8 cellular contexts compared by ENCODE assay signal in the genomic region with DNA sequence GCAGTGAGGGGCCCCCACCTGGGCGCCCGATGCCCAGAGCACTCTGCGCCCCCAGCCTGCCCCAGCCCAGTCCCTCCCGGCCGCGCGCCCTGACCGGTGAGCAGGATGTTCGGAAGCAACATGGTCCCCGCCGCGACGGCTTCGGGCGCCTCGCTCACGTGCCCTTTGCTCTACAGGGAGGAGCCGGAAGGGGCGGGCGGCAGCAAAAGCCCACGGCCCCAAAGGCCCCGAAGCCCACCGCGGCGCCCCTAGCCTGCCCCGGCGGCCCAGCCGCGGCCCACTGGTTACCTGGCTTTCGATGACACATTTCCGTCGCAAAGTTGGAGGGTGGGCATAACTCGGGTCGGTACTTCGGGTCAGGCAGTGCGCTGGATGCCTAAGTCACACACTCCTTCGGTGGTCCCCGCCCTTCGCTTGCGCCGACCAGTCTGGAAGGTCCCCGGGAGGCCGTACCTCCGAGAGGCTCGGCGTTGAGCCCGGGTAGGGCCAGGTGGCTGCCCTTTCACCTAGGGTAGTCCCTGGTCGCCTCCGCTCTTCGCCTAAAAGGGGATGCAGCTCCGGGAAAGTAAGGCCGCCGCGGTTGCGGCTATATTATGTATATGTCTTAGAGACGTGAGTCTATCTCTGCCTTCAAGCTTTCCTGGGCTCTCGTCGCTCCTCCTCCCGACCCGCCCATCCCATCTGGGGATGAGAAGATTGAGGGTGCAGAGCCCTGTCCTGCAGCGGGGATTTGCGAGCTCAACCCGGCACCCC. TPM values are rescaled to one million over a fixed set of nuclear protein-coding genes. Genes with fewer than 3 reads are reported as not detected.
A peak's percentile ranks its signal among the peaks of the same experiment; 100 is the strongest.
DNase-seq lines count a peak whose midpoint lies in the region; ATAC-seq, FAIRE-seq and TF ChIP-seq lines count a peak whose summit lies in the region.

A gene (minus strand): TSS at position 152 of the 753 bp plus-strand sequence. CDS start 30 bp downstream, at position 122.
A gene with protein sequence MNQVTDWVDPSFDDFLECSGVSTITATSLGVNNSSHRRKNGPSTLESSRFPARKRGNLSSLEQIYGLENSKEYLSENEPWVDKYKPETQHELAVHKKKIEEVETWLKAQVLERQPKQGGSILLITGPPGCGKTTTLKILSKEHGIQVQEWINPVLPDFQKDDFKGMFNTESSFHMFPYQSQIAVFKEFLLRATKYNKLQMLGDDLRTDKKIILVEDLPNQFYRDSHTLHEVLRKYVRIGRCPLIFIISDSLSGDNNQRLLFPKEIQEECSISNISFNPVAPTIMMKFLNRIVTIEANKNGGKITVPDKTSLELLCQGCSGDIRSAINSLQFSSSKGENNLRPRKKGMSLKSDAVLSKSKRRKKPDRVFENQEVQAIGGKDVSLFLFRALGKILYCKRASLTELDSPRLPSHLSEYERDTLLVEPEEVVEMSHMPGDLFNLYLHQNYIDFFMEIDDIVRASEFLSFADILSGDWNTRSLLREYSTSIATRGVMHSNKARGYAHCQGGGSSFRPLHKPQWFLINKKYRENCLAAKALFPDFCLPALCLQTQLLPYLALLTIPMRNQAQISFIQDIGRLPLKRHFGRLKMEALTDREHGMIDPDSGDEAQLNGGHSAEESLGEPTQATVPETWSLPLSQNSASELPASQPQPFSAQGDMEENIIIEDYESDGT (plus strand): TSS at position 450 of the 753 bp plus-strand sequence. CDS start 2,391 bp downstream, outside the sequence.
A gene with protein sequence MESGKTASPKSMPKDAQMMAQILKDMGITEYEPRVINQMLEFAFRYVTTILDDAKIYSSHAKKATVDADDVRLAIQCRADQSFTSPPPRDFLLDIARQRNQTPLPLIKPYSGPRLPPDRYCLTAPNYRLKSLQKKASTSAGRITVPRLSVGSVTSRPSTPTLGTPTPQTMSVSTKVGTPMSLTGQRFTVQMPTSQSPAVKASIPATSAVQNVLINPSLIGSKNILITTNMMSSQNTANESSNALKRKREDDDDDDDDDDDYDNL (minus strand): TSS at position 152 of the 753 bp plus-strand sequence. CDS start 3,783 bp downstream, outside the sequence.

- H3K9me3 Mint-ChIP-seq in Calu3 (ENCODE audit: low read depth, unreplicated experiment) = no peaks in the 10 kb centered on the region

- CTCF ChIA-PET in Calu3 (lab: Charles Lee) = no interaction called here
- CTCF ChIA-PET in endothelial cell of umbilical vein (lab: Charles Lee) = interaction anchor here (1.6 to 1.8 kb wide), 2 partner anchors 276 to 327 kb away, joined by 4 to 11 read pairs; a partner anchor contains a TSS

- peak within 1 kb of the TSS; percentile 94 for H3K27ac ChIP-seq in HUES64 (ENCODE audit: low read depth, low read length)
- H3K27ac ChIP-seq in OCI-LY1 (ENCODE audit: low read depth, low read length, poor library complexity, severe bottlenecking) = peak within 1 kb of the TSS; percentile 77
- H3K27ac ChIP-seq in endothelial cell of umbilical vein (ENCODE audit: insufficient read depth, low read depth, low read length) = peak within 1 kb of the TSS; percentile 97

- no peaks in the 10 kb centered on the region for H3K27me3 Mint-ChIP-seq in Calu3 (ENCODE audit: unreplicated experiment)

- H4K20me1 ChIP-seq in OCI-LY1 (ENCODE audit: insufficient read depth, low read length) (no peaks in the 10 kb centered on the region), endothelial cell of umbilical vein (replicated peaks; ENCODE audit: control insufficient read depth, extremely low read depth, insufficient read depth, low read length) (peaks cover 2% of the 10 kb centered on the region)

- H3K4me3 Mint-ChIP-seq in Calu3 (ENCODE audit: low read depth, unreplicated experiment) = peak within 1 kb of the TSS; percentile 84

- H3K36me3 Mint-ChIP-seq in Calu3 (ENCODE audit: insufficient read depth, unreplicated experiment) = peaks cover 63% of the 10 kb centered on the region

- H3K4me1 ChIP-seq in HUES64 (ENCODE audit: insufficient read depth, low read length) (peaks cover 14% of the 10 kb centered on the region; the same call in 1 of the 2 replicates), OCI-LY1 (ENCODE audit: insufficient read depth, low read length, severe bottlenecking) (peaks cover 63% of the 10 kb centered on the region), endothelial cell of umbilical vein (ENCODE audit: control insufficient read depth, extremely low read depth, insufficient read depth, low read length) (peaks cover 15% of the 10 kb centered on the region)

- no peaks in the 10 kb centered on the region for H3K9me1 ChIP-seq in endothelial cell of umbilical vein (replicated peaks; ENCODE audit: control insufficient read depth, extremely low read depth, insufficient read depth, low read length)

- H3K9me3 ChIP-seq in HUES64 (ENCODE audit: insufficient read depth, low read depth, low read length) (no peaks in the 10 kb centered on the region), OCI-LY1 (ENCODE audit: low read length) (no peaks in the 10 kb centered on the region), endothelial cell of umbilical vein (replicated peaks; ENCODE audit: control insufficient read depth, insufficient read depth, low read length) (no peaks in the 10 kb centered on the region)

- H3K4me1 Mint-ChIP-seq in Calu3 (ENCODE audit: low read depth, unreplicated experiment) = peaks cover 16% of the 10 kb centered on the region

- dilution Hi-C loops in endothelial cell of umbilical vein (cut with MboI; ENCODE audit: extremely low pct_ligation_motif_present, low sequenced_read_pairs) = no loop called here

- peak; percentile 89 for ATAC-seq in GM21447 (IDR thresholded peaks at IDR 0.05; ENCODE audit: unreplicated experiment)

- BruUV-seq in Calu3 (replicated peaks; lab: Mats Ljungman, UMichigan) (no TSS peak), endothelial cell of umbilical vein (replicated peaks; lab: Mats Ljungman, UMichigan) (no TSS peak)

- H2AFZ ChIP-seq in OCI-LY1 (ENCODE audit: low read length) (no peak within 1 kb of the TSS; the same call in 1 of the 2 replicates), endothelial cell of umbilical vein (ENCODE audit: low read depth, low read length) (peak within 1 kb of the TSS; percentile 90)

- peaks cover 39% of the 10 kb centered on the region for H3K36me3 ChIP-seq in HUES64 (ENCODE audit: insufficient read depth, low read length)
- H3K36me3 ChIP-seq in OCI-LY1 (ENCODE audit: insufficient read depth, low read length) = peaks cover 33% of the 10 kb centered on the region
- peaks cover 8 to 9% of the 10 kb centered on the region in 2 experiments for H3K36me3 ChIP-seq in endothelial cell of umbilical vein (ENCODE audit: control insufficient read depth in 2 of 2, extremely low read depth in 1 of 2, insufficient read depth in 2 of 2, low read length in 2 of 2)

- H3K79me2 ChIP-seq in OCI-LY1 (ENCODE audit: insufficient read depth, low read length) (peaks cover 71% of the 10 kb centered on the region), endothelial cell of umbilical vein (ENCODE audit: control insufficient read depth, insufficient read depth, low read length) (peaks cover 57% of the 10 kb centered on the region)

- H3K27ac Mint-ChIP-seq in Calu3 (ENCODE audit: unreplicated experiment) = peak within 1 kb of the TSS; percentile 96

- under 1% methylated on average over 61 of the region's 63 CpGs for WGBS in HUES64

- no peak for TF ChIP-seq CTCF in Calu3 (IDR thresholded peaks at IDR 0.05; ENCODE audit: unreplicated experiment)
- TF ChIP-seq CTCF in OCI-LY1 (IDR thresholded peaks at IDR 0.05; ENCODE audit: low read length) = no peak
- TF ChIP-seq CTCF in endothelial cell of umbilical vein (IDR thresholded peaks at IDR 0.05; ENCODE audit: extremely low read depth in 1 of 2, insufficient read depth in 1 of 2, low read depth in 1 of 2, low read length in 2 of 2) = no peak

- DNase-seq in Calu3 = peak; percentile 91
- DNase-seq in activated CD8-positive, alpha-beta memory T cell treated with anti-CD3 and anti-CD28 coated beads, Interleukin-2, amount 50 U/mL, for 48 hours = peak; percentile 94
- DNase-seq in endothelial cell of umbilical vein (ENCODE audit: low read depth, low spot score) = peak; percentile 95
- peak; percentile 92 for DNase-seq in midbrain (lab: John Stamatoyannopoulos, UW)
- DNase-seq in stimulated activated CD8-positive, alpha-beta memory T cell treated with anti-CD3 and anti-CD28 coated beads, Interleukin-2, amount 100 ng/mL, for 1 hour (ENCODE audit: low read depth in 2 of 2) = peak; percentile 74 to 84

- FAIRE-seq in endothelial cell of umbilical vein (lab: Jason Lieb, UNC) = peak; percentile 91

- peak; percentile 95 for TF ChIP-seq POLR2A in endothelial cell of umbilical vein (IDR thresholded peaks at IDR 0.05; ENCODE audit: low read depth, low read length)

- no peaks in the 10 kb centered on the region for H3F3A ChIP-seq in OCI-LY1 (ENCODE audit: insufficient read depth, low read length)

- POLR2A ChIA-PET in endothelial cell of umbilical vein (lab: Charles Lee) = interaction anchor here (0.7 kb wide), 1 partner anchor 288 kb away, joined by 4 read pairs; no protein-coding TSS in a partner anchor

- H3K4me2 ChIP-seq in OCI-LY1 (ENCODE audit: low read length) = peak within 1 kb of the TSS; percentile 100
- H3K4me2 ChIP-seq in endothelial cell of umbilical vein (ENCODE audit: insufficient read depth, low read length) = peak within 1 kb of the TSS; percentile 95

- peak within 1 kb of the TSS; percentile 74 for H3K4me3 ChIP-seq in HUES64 (ENCODE audit: low read length)
- H3K4me3 ChIP-seq in OCI-LY1 (ENCODE audit: low read depth, low read length, poor library complexity, severe bottlenecking) = peak within 1 kb of the TSS; percentile 91
- H3K4me3 ChIP-seq in endothelial cell of umbilical vein (replicated peaks in 1 of 3; ENCODE audit: insufficient read depth in 1 of 3, low read depth in 1 of 3, low read length in 3 of 3) = peak within 1 kb of the TSS; percentile 82 to 100 (median 98)

- H3K9me2 ChIP-seq in OCI-LY1 (ENCODE audit: low read depth, low read length) = no peaks in the 10 kb centered on the region

- H3K9ac ChIP-seq in HUES64 (ENCODE audit: low read depth, low read length) (peak within 1 kb of the TSS; percentile 98), OCI-LY1 (ENCODE audit: low read length) (peak within 1 kb of the TSS; percentile 94), endothelial cell of umbilical vein (replicated peaks; ENCODE audit: extremely low read depth, insufficient read depth, low read length) (peak within 1 kb of the TSS; percentile 97)

- intact Hi-C loops in Calu3 (cut with micrococcal nuclease; ENCODE audit: unreplicated experiment) (no loop called here), endothelial cell of umbilical vein (cut with micrococcal nuclease) (loop anchor here (1.0 to 2.0 kb wide), 4 partner anchors 35 to 327 kb away; a partner anchor contains a TSS)

- no peaks in the 10 kb centered on the region for H3K27me3 ChIP-seq in HUES64 (ENCODE audit: insufficient read depth, low read length)
- no peaks in the 10 kb centered on the region for H3K27me3 ChIP-seq in OCI-LY1 (ENCODE audit: insufficient read depth, low read length)
- H3K27me3 ChIP-seq in endothelial cell of umbilical vein (ENCODE audit: control insufficient read depth in 2 of 2, insufficient read depth in 2 of 2, low read length in 2 of 2) = no peaks in the 10 kb centered on the region

RNA-seq across cellular contexts. Expression of the first gene that starts in this region (rescaled TPM):
- total RNA-seq in Calu3 (2022) (32.9 and 33.6 TPM in 2 replicates), endothelial cell of umbilical vein (30.1 and 37.0 TPM in 2 replicates)
- 45.5 TPM for polyA plus RNA-seq in HUES64 (2013, experiment 1 of 2)
- polyA plus RNA-seq in HUES64 (2013, experiment 2 of 2) = 47.6 TPM
- 6.6 and 13.2 TPM in 2 replicates for polyA plus RNA-seq in endothelial cell of umbilical vein
- 22.1 and 25.5 TPM in 2 replicates for polyA plus RNA-seq in endothelial cell of umbilical vein (2011; cell fraction: cytosol; rRNA removed)
- polyA plus RNA-seq in endothelial cell of umbilical vein (2011; cell fraction: nucleus; rRNA removed) = 9.4 and 17.6 TPM in 2 replicates
- 47.9 and 80.3 TPM in 2 replicates for polyA plus RNA-seq in endothelial cell of umbilical vein (2012)
- 4.9 and 6.1 TPM in 2 replicates for polyA minus RNA-seq in endothelial cell of umbilical vein
- polyA minus RNA-seq in endothelial cell of umbilical vein (2011; cell fraction: cytosol; rRNA and poly(A)+ RNA removed) = 8.3 TPM
- polyA minus RNA-seq in endothelial cell of umbilical vein (2011; cell fraction: nucleus; rRNA and poly(A)+ RNA removed) = 2.3 and 7.0 TPM in 2 replicates

RNA-seq across cellular contexts. Expression of the second gene that starts in this region (rescaled TPM):
- total RNA-seq in Calu3 (2022) = 16.9 and 17.7 TPM in 2 replicates
- polyA plus RNA-seq in HUES64 (2013, experiment 1 of 2) = 24.6 TPM
- 28.0 TPM for polyA plus RNA-seq in HUES64 (2013, experiment 2 of 2)
- 18.4 and 21.9 TPM in 2 replicates for total RNA-seq in endothelial cell of umbilical vein
- 9.5 and 10.1 TPM in 2 replicates for polyA plus RNA-seq in endothelial cell of umbilical vein
- 10.6 and 10.9 TPM in 2 replicates for polyA plus RNA-seq in endothelial cell of umbilical vein (2011; cell fraction: cytosol; rRNA removed)
- polyA plus RNA-seq in endothelial cell of umbilical vein (2011; cell fraction: nucleus; rRNA removed) = 28.1 and 32.5 TPM in 2 replicates
- polyA plus RNA-seq in endothelial cell of umbilical vein (2012) = 14.8 and 16.5 TPM in 2 replicates
- polyA minus RNA-seq in endothelial cell of umbilical vein = 24.4 and 27.9 TPM in 2 replicates
- polyA minus RNA-seq in endothelial cell of umbilical vein (2011; cell fraction: cytosol; rRNA and poly(A)+ RNA removed) = 11.9 TPM
- polyA minus RNA-seq in endothelial cell of umbilical vein (2011; cell fraction: nucleus; rRNA and poly(A)+ RNA removed) = 28.0 and 28.5 TPM in 2 replicates

RNA-seq across cellular contexts. Expression of the third gene that starts in this region (rescaled TPM):
- 65.8 and 74.2 TPM in 2 replicates for total RNA-seq in Calu3 (2022)
- polyA plus RNA-seq in HUES64 (2013, experiment 1 of 2) = 99.0 TPM
- 105 TPM for polyA plus RNA-seq in HUES64 (2013, experiment 2 of 2)
- total RNA-seq in endothelial cell of umbilical vein = 67.6 and 67.8 TPM in 2 replicates
- polyA plus RNA-seq in endothelial cell of umbilical vein = 84.8 and 94.2 TPM in 2 replicates
- 135 and 140 TPM in 2 replicates for polyA plus RNA-seq in endothelial cell of umbilical vein (2011; cell fraction: cytosol; rRNA removed)
- polyA plus RNA-seq in endothelial cell of umbilical vein (2011; cell fraction: nucleus; rRNA removed) = 76.7 and 81.3 TPM in 2 replicates
- polyA plus RNA-seq in endothelial cell of umbilical vein (2012) = 77.7 and 111 TPM in 2 replicates
- 60.7 and 62.0 TPM in 2 replicates for polyA minus RNA-seq in endothelial cell of umbilical vein
- 60.0 TPM for polyA minus RNA-seq in endothelial cell of umbilical vein (2011; cell fraction: cytosol; rRNA and poly(A)+ RNA removed)
- polyA minus RNA-seq in endothelial cell of umbilical vein (2011; cell fraction: nucleus; rRNA and poly(A)+ RNA removed) = 35.7 and 59.9 TPM in 2 replicates

Comparison
In these comparisons a context has a peak if more than half of its experiments do, and no peak if none do; other contexts are left out.
1. Peak in every context shown above with its lines: DNase-seq, ATAC-seq, H3K4me3 ChIP-seq and H3K27ac ChIP-seq.